29 cellular contexts compared by ENCODE assay signal in genomic region chr5:163321511-163321910, GRCh38.
DNase-seq lines count a peak whose midpoint lies in the region; TF ChIP-seq lines count a peak whose summit lies in the region.
"Had no signal": no experiment of that assay in that cellular context is flagged by ENCODE, and none has a peak within 500 bp of the region (broad histone marks: within the 10 kb centered on the region; RNA-seq: fewer than 3 reads in every experiment).

No MANE protein-coding gene starts in this region.

- CTCF ChIA-PET in A673 (lab: Charles Lee), result no interaction called here

- no peak overlapping the region for H3K9ac ChIP-seq in SK-N-MC (ENCODE audit: insufficient read length)
- H3K9ac ChIP-seq: BLaER1; BLaER1 treated with 17β-estradiol and CSF1 and Interleukin-3, amounts not matched to agents 10 nM and 100 nM had no signal

- no peak overlapping the region for H3K27ac ChIP-seq in A673 (ENCODE audit: low read depth, low read length, poor library complexity, severe bottlenecking)
- H3K27ac ChIP-seq in SK-N-MC, result no peak overlapping the region
- H3K27ac ChIP-seq: 22Rv1; A549; BLaER1; BLaER1 treated with 17β-estradiol and CSF1 and Interleukin-3, amounts not matched to agents 10 nM and 100 nM; C4-2B had no signal

- intact Hi-C loops in A673 (cut with micrococcal nuclease; ENCODE audit: unreplicated experiment), result no loop called here

- no TSS peak for BruUV-seq in A673 (replicated peaks; lab: Mats Ljungman, UMichigan)

- H3K36me3 ChIP-seq in A673 (ENCODE audit: insufficient read depth, low read length, poor library complexity, severe bottlenecking) (no peaks in the 10 kb centered on the region), SK-N-MC (ENCODE audit: insufficient read depth, low read length) (no peaks in the 10 kb centered on the region)
- H3K36me3 ChIP-seq: BE2C; BLaER1; BLaER1 treated with 17β-estradiol and CSF1 and Interleukin-3, amounts not matched to agents 10 nM and 100 nM had no signal

- H3K4me3 ChIP-seq in A673 (ENCODE audit: low read depth, low read length, poor library complexity, severe bottlenecking), result no peak overlapping the region
- H3K4me3 ChIP-seq in SK-N-MC, result no peak overlapping the region
- H3K4me3 ChIP-seq: A549; BLaER1; BLaER1 treated with 17β-estradiol and CSF1 and Interleukin-3, amounts not matched to agents 10 nM and 100 nM had no signal

- H3K4me1 ChIP-seq in A673 (ENCODE audit: insufficient read depth, low read length, poor library complexity, severe bottlenecking), result no peaks in the 10 kb centered on the region
- H3K4me1 ChIP-seq: A549; BE2C; BLaER1; BLaER1 treated with 17β-estradiol and CSF1 and Interleukin-3, amounts not matched to agents 10 nM and 100 nM; Caco-2 had no signal

- POLR2A ChIA-PET in A673 (lab: Charles Lee; ENCODE audit: low non-redundant PET), result interaction anchor here (0.7 kb wide), 1 partner anchor 99 kb away, joined by 3 read pairs; no protein-coding TSS in a partner anchor

- H3K9me3 ChIP-seq in A673 (ENCODE audit: low read depth, low read length, poor library complexity, severe bottlenecking) (no peaks in the 10 kb centered on the region), SK-N-MC (ENCODE audit: low read depth, low read length) (no peaks in the 10 kb centered on the region)
- H3K9me3 ChIP-seq: A549, BE2C, BLaER1, Caco-2 had no signal

- no peaks in the 10 kb centered on the region for H3K27me3 ChIP-seq in A673 (replicated peaks; ENCODE audit: insufficient read depth, low read depth, low read length, poor library complexity)
- H3K27me3 ChIP-seq: BE2C; BLaER1; BLaER1 treated with 17β-estradiol and CSF1 and Interleukin-3, amounts not matched to agents 10 nM and 100 nM had no signal

- DNase-seq in A673 (ENCODE audit: low spot score) (peak; percentile 53), SK-N-MC (ENCODE audit: low read depth, low spot score) (peak; percentile 63), SW 1271 (lab: John Stamatoyannopoulos, UW) (no peak)
- no peak for DNase-seq in activated CD8-positive, alpha-beta memory T cell treated with anti-CD3 and anti-CD28 coated beads for 24 hours
- DNase-seq: 8988T; ACHN; AML-193; BE2C; C1 segment of cervical spinal cord; Caco-2; Calu3; CD4-positive, alpha-beta memory T cell; CD4-positive, alpha-beta T cell; CD4-positive, CD25-positive, alpha-beta regulatory T cell; CD8-positive, alpha-beta memory T cell; CD8-positive, alpha-beta T cell; COR-L47; DMS 273 treated with DMSO at 0.1 percent for 48 hours; DMS153; DMS53; DMS79; DMS79 treated with DMSO at 0.1 percent for 48 hours; DND-41; EL had no signal

- TF ChIP-seq CTCF in A673 (conservative IDR thresholded peaks at IDR 0.05; ENCODE audit: low read depth, low read length), result no peak

Comparison
In these comparisons a context has a peak if more than half of its experiments do, and no peak if none do; other contexts are left out.
1. DNase-seq: peak in A673 (single experiment) and SK-N-MC (single experiment); none in activated CD8-positive, alpha-beta memory T cell treated with anti-CD3 and anti-CD28 coated beads for 24 hours (single experiment) and SW 1271 (0 of 2).